In the genomic region with DNA sequence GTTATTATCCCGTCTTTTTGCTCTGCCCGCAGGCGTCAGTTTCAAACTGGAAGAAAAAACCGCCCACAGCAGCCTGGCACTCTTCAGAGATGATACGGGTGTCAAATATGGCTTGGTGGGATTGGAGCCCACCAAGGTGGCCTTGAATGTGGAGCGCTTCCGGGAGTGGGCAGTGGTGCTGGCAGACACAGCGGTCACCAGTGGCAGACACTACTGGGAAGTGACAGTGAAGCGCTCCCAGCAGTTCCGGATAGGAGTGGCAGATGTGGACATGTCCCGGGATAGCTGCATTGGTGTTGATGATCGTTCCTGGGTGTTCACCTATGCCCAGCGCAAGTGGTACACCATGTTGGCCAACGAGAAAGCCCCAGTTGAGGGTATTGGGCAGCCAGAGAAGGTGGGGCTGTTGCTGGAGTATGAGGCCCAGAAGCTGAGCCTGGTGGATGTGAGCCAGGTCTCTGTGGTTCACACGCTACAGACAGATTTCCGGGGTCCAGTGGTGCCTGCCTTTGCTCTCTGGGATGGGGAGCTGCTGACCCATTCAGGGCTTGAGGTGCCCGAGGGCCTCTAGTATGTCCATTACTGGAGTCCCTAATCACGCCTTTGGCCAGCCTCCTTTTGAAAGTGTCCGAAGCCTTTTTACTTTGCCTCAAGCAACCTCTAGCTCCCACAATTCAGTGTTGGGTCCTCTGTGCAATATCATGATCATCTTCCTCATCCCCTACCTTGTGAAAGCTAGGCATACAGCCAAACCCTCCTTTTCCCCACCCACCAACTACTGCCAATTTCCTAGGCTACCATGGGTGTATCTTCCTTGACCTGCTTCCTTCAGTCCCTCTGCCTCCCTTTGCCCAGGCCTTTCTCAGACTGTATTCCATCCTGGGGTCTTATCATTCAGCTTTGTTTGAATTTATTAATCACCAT, we compare ENCODE assay signal across 8 cellular contexts. TPM values are rescaled to one million over a fixed set of nuclear protein-coding genes. Genes with fewer than 3 reads are reported as not detected.
DNase-seq lines count a peak whose midpoint lies in the region; ATAC-seq and TF ChIP-seq lines count a peak whose summit lies in the region.
"Had no signal": no experiment of that assay in that cellular context is flagged by ENCODE, and none has a peak within 500 bp of the region (broad histone marks: within the 10 kb centered on the region; RNA-seq: fewer than 3 reads in every experiment).

No MANE protein-coding gene starts in this region.

- H3K27me3 ChIP-seq in right lobe of liver (no peaks in the 10 kb centered on the region), thoracic aorta (replicated peaks; ENCODE audit: insufficient read depth) (no peaks in the 10 kb centered on the region)

- H3K36me3 Mint-ChIP-seq in MCF 10A (ENCODE audit: insufficient read depth, unreplicated experiment): peaks cover 15% of the 10 kb centered on the region

- H3K4me1 ChIP-seq in right lobe of liver (peaks cover 0 to 39% (median 5%) of the 10 kb centered on the region in 4 donors), thoracic aorta (ENCODE audit: control insufficient read depth in 1 of 2, low read depth in 2 of 2) (peaks cover 12 to 20% of the 10 kb centered on the region in 2 donors)

- H3K9me3 Mint-ChIP-seq in MCF 10A (ENCODE audit: unreplicated experiment): no peaks in the 10 kb centered on the region

- H3K36me3 ChIP-seq in right lobe of liver (peaks cover 0 to 26% (median 3%) of the 10 kb centered on the region in 4 donors), thoracic aorta (no peaks in the 10 kb centered on the region)

- DNase-seq in GM12864 (ENCODE audit: low read depth) (no peak), NCI-H2029 treated with DMSO at 0.1 percent for 48 hours (lab: John Stamatoyannopoulos, UW) (peak; percentile 49), MCF 10A (ENCODE audit: unreplicated experiment) (peak; percentile 54), right lobe of liver (peak; percentile 64 to 77 (median 70)), thoracic aorta (ENCODE audit: low spot score) (no peak), NCI-H2107 (lab: John Stamatoyannopoulos, UW) (no peak)

- TF ChIP-seq CTCF in GM12864 (IDR thresholded peaks at IDR 0.05; ENCODE audit: low read depth, low read length, missing control alignments) (no peak), MCF 10A (IDR thresholded peaks at IDR 0.05; ENCODE audit: unreplicated experiment) (no peak), right lobe of liver (IDR thresholded peaks at IDR 0.05) (no peak), thoracic aorta (IDR thresholded peaks at IDR 0.05) (no peak)

- peaks cover 11% of the 10 kb centered on the region for H3K4me1 Mint-ChIP-seq in MCF 10A (ENCODE audit: insufficient read depth, unreplicated experiment)

- CTCF ChIA-PET in MCF 10A (lab: Yijun Ruan, JAX): interaction anchor here (0.5 to 1.5 kb wide), 10 partner anchors 12 to 345 kb away, joined by 3 to 4 read pairs (median 3); partner anchors contain the start of gene STAT2

- 7% methylated on average over 10 of the region's 19 CpGs for WGBS in right lobe of liver (ENCODE audit: insufficient coverage, low coverage, low lambda C conversion rate, missing lambda C conversion rate)

- H3K4me3 ChIP-seq in GM12864 (ENCODE audit: low read depth, low read length) (peak overlapping the region; percentile 90), right lobe of liver (peak overlapping the region; percentile 65 to 92 (median 69)), thoracic aorta (peak overlapping the region; percentile 100)

- H3K27ac ChIP-seq in right lobe of liver (peak overlapping the region; percentile 76 to 98 (median 97)), thoracic aorta (peak overlapping the region; percentile 87 to 90)

- ATAC-seq in right lobe of liver (peak; percentile 59 to 63 (median 61)), thoracic aorta (ENCODE audit: insufficient number of reproducible peaks, low FRiP score, low read depth) (no peak), GM19467 (IDR thresholded peaks at IDR 0.05; ENCODE audit: unreplicated experiment) (no peak)

- H3K27me3 Mint-ChIP-seq in MCF 10A (ENCODE audit: insufficient read depth, unreplicated experiment): no peaks in the 10 kb centered on the region

- peak overlapping the region; percentile 96 for H3K27ac Mint-ChIP-seq in MCF 10A (ENCODE audit: low read depth, unreplicated experiment)

- POLR2A ChIA-PET in MCF 10A (lab: Yijun Ruan, JAX): interaction anchor here (0.6 to 4.5 kb wide), 23 partner anchors 10 to 354 kb away, joined by 3 to 54 read pairs (median 7); partner anchors contain the start of genes APOF, BAZ2A, CNPY2 and GLS2

- no TSS peak for BruUV-seq in MCF 10A (replicated peaks; lab: Mats Ljungman, UMichigan)

- H3K4me3 Mint-ChIP-seq in MCF 10A (ENCODE audit: unreplicated experiment): peak overlapping the region; percentile 97

- TF ChIP-seq POLR2A in right lobe of liver (IDR thresholded peaks at IDR 0.05): peak; percentile 26

- intact Hi-C loops in MCF 10A (cut with micrococcal nuclease): loop anchor here (5.0 kb wide), 1 partner anchor 352 kb away; the partner anchor contains the start of genes RPL41 and ZC3H10
- intact Hi-C loops in right lobe of liver (cut with DNase I): no loop called here

- H3K9me3 ChIP-seq in right lobe of liver (no peaks in the 10 kb centered on the region), thoracic aorta (no peaks in the 10 kb centered on the region)

RNA-seq across cellular contexts. Expression of gene SPRYD4, which starts 0.9 kb away (rescaled TPM):
- total RNA-seq in MCF 10A (2022) (3.5 and 3.9 TPM in 2 replicates), right lobe of liver (10 to 100 TPM in 1 of 6 experiments, 1 to 10 TPM in 5; 4.7 to 11.1 (median 7.8) TPM), thoracic aorta (1 to 10 TPM; 2.3 to 5.8 TPM)

RNA-seq across cellular contexts. Expression of gene MIP, which starts 14.8 kb away (rescaled TPM):
- not detected in 2 replicates for total RNA-seq in MCF 10A (2022)
- under 1 TPM in 5 of 6 experiments, not detected in 1; 0.42 to 0.91 (median 0.76) TPM for total RNA-seq in right lobe of liver
- total RNA-seq in thoracic aorta: not detected
- total RNA-seq: subcutaneous adipose tissue had no signal

RNA-seq across cellular contexts. Expression of gene GLS2, which starts 18.7 kb away (rescaled TPM):
- total RNA-seq in MCF 10A (2022) (3.9 and 4.8 TPM in 2 replicates), right lobe of liver (100 to 1,000 TPM in 2 of 6 experiments, 10 to 100 TPM in 4; 37.2 to 267 (median 72.7) TPM), thoracic aorta (under 1 TPM in 1 of 2 donors, not detected in 1; 0.85 TPM)

RNA-seq across cellular contexts. Expression of gene TIMELESS, which starts 20.0 kb away (rescaled TPM):
- total RNA-seq in MCF 10A (2022) (10.1 and 14.0 TPM in 2 replicates), right lobe of liver (10 to 100 TPM in 2 of 6 experiments, 1 to 10 TPM in 4; 8.0 to 10.8 (median 9.1) TPM), thoracic aorta (1 to 10 TPM; 3.0 to 4.4 TPM)

RNA-seq across cellular contexts. Expression of gene RBMS2, which starts 52.4 kb away (rescaled TPM):
- 34.9 and 62.7 TPM in 2 replicates for total RNA-seq in MCF 10A (2022)
- total RNA-seq in right lobe of liver: 1 to 10 TPM; 3.4 to 6.4 (median 4.3) TPM
- total RNA-seq in thoracic aorta: 10 to 100 TPM; 33.4 to 40.2 TPM

Comparison
In these comparisons a context has a peak if more than half of its experiments do, and no peak if none do; other contexts are left out.
1. DNase-seq: peak in NCI-H2029 treated with DMSO at 0.1 percent for 48 hours (single experiment), MCF 10A (single experiment) and right lobe of liver (3 of 3); none in GM12864 (single experiment), thoracic aorta (single experiment) and NCI-H2107 (single experiment).
2. ATAC-seq: peak in right lobe of liver (4 of 4); none in thoracic aorta (single experiment) and GM19467 (single experiment).
3. Peak in every context shown above with its lines, with median percentiles within 50 percentile points of each other: H3K4me3 ChIP-seq.